25 cellular contexts compared by ENCODE assay signal in the genomic region with DNA sequence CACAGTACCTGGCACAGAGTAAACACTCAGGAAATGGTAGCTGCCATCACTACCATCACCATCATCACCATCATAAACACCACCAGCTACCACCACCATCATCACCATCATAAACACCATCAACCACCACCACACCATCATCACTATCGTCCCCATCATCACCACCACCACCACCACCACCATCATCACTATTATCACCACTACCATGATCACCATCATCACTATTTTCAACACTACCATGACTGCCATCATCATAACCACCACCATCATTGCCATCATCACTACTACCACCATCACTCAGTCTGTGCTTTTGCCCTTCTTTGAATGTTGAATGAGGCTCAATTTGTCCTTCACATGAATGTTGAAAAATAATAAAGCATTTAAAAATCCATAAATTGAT. TPM values are rescaled to one million over a fixed set of nuclear protein-coding genes. Genes with fewer than 3 reads are reported as not detected.
DNase-seq lines count a peak whose midpoint lies in the region; ATAC-seq, FAIRE-seq and TF ChIP-seq lines count a peak whose summit lies in the region.
"Had no signal": no experiment of that assay in that cellular context is flagged by ENCODE, and none has a peak within 500 bp of the region (broad histone marks: within the 10 kb centered on the region; RNA-seq: fewer than 3 reads in every experiment).

No MANE protein-coding gene starts in this region.

- no peaks in the 10 kb centered on the region for H3K79me2 ChIP-seq in K562 (ENCODE audit: control insufficient read depth, insufficient read depth, low read length)

- ATAC-seq in heart right ventricle = no peak
- ATAC-seq in K562 = no peak
- ATAC-seq: GM12878 had no signal

- no peaks in the 10 kb centered on the region for H4K20me1 ChIP-seq in K562 (replicated peaks; ENCODE audit: control insufficient read depth, insufficient read depth, low read length)
- H4K20me1 ChIP-seq: BLaER1 treated with 17β-estradiol and CSF1 and Interleukin-3, amounts not matched to agents 10 nM and 100 nM had no signal

- intact Hi-C loops in heart right ventricle (cut with DNase I) (no loop called here), cardiac septum (cut with DNase I) (no loop called here), K562 (cut with micrococcal nuclease) (no loop called here)

- no peak for TF ChIP-seq RAD21 in K562 (CRISPR knock-in tag; conservative IDR thresholded peaks at IDR 0.05 in 1 of 2, IDR thresholded peaks at IDR 0.05 in 1 of 2)

- FAIRE-seq in K562 (lab: Jason Lieb, UNC) = no peak
- FAIRE-seq: A549, D721Med, GM12878, H54 had no signal

- in situ Hi-C loops in K562 (cut with MboI) = no loop called here

- H3K9ac ChIP-seq in K562 (ENCODE audit: insufficient read depth in 1 of 2, low read depth in 2 of 2, low read length in 2 of 2) (no peak overlapping the region), stomach smooth muscle (ENCODE audit: low read length in 2 of 2) (no peak overlapping the region)
- H3K9ac ChIP-seq: BLaER1 treated with 17β-estradiol and CSF1 and Interleukin-3, amounts not matched to agents 10 nM and 100 nM had no signal

- WGBS in heart right ventricle, 2 donors = 56 to 100% methylated on average over 1 of the region's 1 CpG
- WGBS in K562 (ENCODE audit: insufficient coverage, low coverage, missing lambda C conversion rate) = 36% methylated on average over 1 of the region's 1 CpG

- DNase-seq in heart right ventricle (no peak), cardiac septum (ENCODE audit: low spot score) (no peak), K562 (ENCODE audit: extremely low read depth in 1 of 4, low spot score in 3 of 4) (no peak), NCI-H2029 (lab: John Stamatoyannopoulos, UW) (no peak), putamen (ENCODE audit: low spot score) (no peak)
- DNase-seq: 8988T; ACHN; AML-193; BE2C; CD4-positive, alpha-beta T cell; CD8-positive, alpha-beta memory T cell; DMS 273 treated with DMSO at 0.1 percent for 48 hours; DMS79; EL; GDM1; GOT3 had no signal

- H3K4me1 ChIP-seq in heart right ventricle = peaks cover 2 to 54% (median 10%) of the 10 kb centered on the region in 9 donors
- H3K4me1 ChIP-seq in HEK293 (ENCODE audit: control insufficient read depth, insufficient read depth, low read length) = no peaks in the 10 kb centered on the region
- peaks cover 4 to 7% of the 10 kb centered on the region in 2 experiments; a peak in 4 of 5 replicates for H3K4me1 ChIP-seq in K562 (replicated peaks in 1 of 2; ENCODE audit: control insufficient read depth in 2 of 2, insufficient read depth in 2 of 2, low read length in 2 of 2)
- peaks cover 13% of the 10 kb centered on the region for H3K4me1 ChIP-seq in stomach smooth muscle (ENCODE audit: control insufficient read depth, insufficient read depth, low read length)
- H3K4me1 ChIP-seq: A549; BE2C; BLaER1 treated with 17β-estradiol and CSF1 and Interleukin-3, amounts not matched to agents 10 nM and 100 nM; HAP-1 had no signal

- no peak for TF ChIP-seq EP300 in K562 (IDR thresholded peaks at IDR 0.05; ENCODE audit: low read length)

- POLR2A ChIA-PET in HEK293 (lab: Yijun Ruan, JAX) (no interaction called here), K562 (lab: Yijun Ruan, JAX) (no interaction called here)

- H3K9me3 ChIP-seq in heart right ventricle (no peaks in the 10 kb centered on the region), HEK293 (ENCODE audit: control insufficient read depth, insufficient read depth, low read depth, low read length) (no peaks in the 10 kb centered on the region), K562 (replicated peaks; ENCODE audit: control insufficient read depth, insufficient read depth, low read depth, low read length) (no peaks in the 10 kb centered on the region), stomach smooth muscle (ENCODE audit: control insufficient read depth in 2 of 2, low read length in 2 of 2) (no peaks in the 10 kb centered on the region)
- H3K9me3 ChIP-seq: A549; BE2C; BLaER1 treated with 17β-estradiol and CSF1 and Interleukin-3, amounts not matched to agents 10 nM and 100 nM; HAP-1 had no signal

- BruUV-seq in K562 (replicated peaks; lab: Mats Ljungman, UMichigan) = no TSS peak

- no peak overlapping the region for H3K4me3 ChIP-seq in heart right ventricle
- H3K4me3 ChIP-seq in HEK293 (ENCODE audit: low read depth, low read length) = no peak overlapping the region
- H3K4me3 ChIP-seq in K562 = no peak overlapping the region
- no peak overlapping the region for H3K4me3 ChIP-seq in stomach smooth muscle (ENCODE audit: low read length in 2 of 2)
- H3K4me3 ChIP-seq: A549; BLaER1 treated with 17β-estradiol and CSF1 and Interleukin-3, amounts not matched to agents 10 nM and 100 nM; GM12878; HAP-1 had no signal

- H3K36me3 ChIP-seq in heart right ventricle = no peaks in the 10 kb centered on the region
- no peaks in the 10 kb centered on the region for H3K36me3 ChIP-seq in HEK293 (ENCODE audit: control insufficient read depth in 2 of 2, insufficient read depth in 1 of 2, low read length in 2 of 2)
- peaks cover 6% of the 10 kb centered on the region; the same call in 2 of the 3 replicates for H3K36me3 ChIP-seq in K562 (ENCODE audit: control insufficient read depth, insufficient read depth, low read length)
- no peaks in the 10 kb centered on the region for H3K36me3 ChIP-seq in stomach smooth muscle (ENCODE audit: control insufficient read depth in 2 of 2, insufficient read depth in 2 of 2, low read length in 2 of 2)
- H3K36me3 ChIP-seq: BE2C; BLaER1 treated with 17β-estradiol and CSF1 and Interleukin-3, amounts not matched to agents 10 nM and 100 nM; HAP-1 had no signal

- CTCF ChIA-PET in HEK293 (lab: Yijun Ruan, JAX) (interaction anchor here (0.7 to 1.7 kb wide), 3 partner anchors 20 to 164 kb away, joined by 3 to 7 read pairs (median 5); no protein-coding TSS in a partner anchor), K562 (lab: Yijun Ruan, JAX; ENCODE audit: low intra/inter-chr PET ratio) (no interaction called here)

- TF ChIP-seq POLR2A in K562 (conservative IDR thresholded peaks at IDR 0.05) = no peak

- H3K27me3 ChIP-seq in heart right ventricle = no peaks in the 10 kb centered on the region
- no peaks in the 10 kb centered on the region for H3K27me3 ChIP-seq in K562 (ENCODE audit: control insufficient read depth in 2 of 2, insufficient read depth in 2 of 2, low read length in 2 of 2)
- no peaks in the 10 kb centered on the region for H3K27me3 ChIP-seq in stomach smooth muscle (ENCODE audit: control insufficient read depth in 1 of 2, insufficient read depth in 2 of 2, low read length in 2 of 2)
- H3K27me3 ChIP-seq: BE2C; BLaER1 treated with 17β-estradiol and CSF1 and Interleukin-3, amounts not matched to agents 10 nM and 100 nM had no signal

- no peak overlapping the region for H2AFZ ChIP-seq in K562 (ENCODE audit: low read depth, low read length)

- H3K4me2 ChIP-seq in K562 (ENCODE audit: insufficient read depth, low read length) = no peak overlapping the region
- H3K4me2 ChIP-seq: A549; BLaER1 treated with 17β-estradiol and CSF1 and Interleukin-3, amounts not matched to agents 10 nM and 100 nM had no signal

- TF ChIP-seq CTCF in heart right ventricle (IDR thresholded peaks at IDR 0.05) (no peak), HEK293 (tag by site-specific recombination; IDR thresholded peaks at IDR 0.05) (no peak), K562 (IDR thresholded peaks at IDR 0.05 in 2 of 3, conservative IDR thresholded peaks at IDR 0.05 in 1 of 3; ENCODE audit: insufficient read depth in 2 of 3, low read depth in 1 of 3, low read length in 3 of 3) (no peak)

- H3K27ac ChIP-seq in heart right ventricle (peak overlapping the region in 7 of 10 donors; percentile 77 to 87 (median 85)), HEK293 (ENCODE audit: extremely low read depth, low read depth, low read length) (no peak overlapping the region), K562 (ENCODE audit: extremely low read depth, low read depth, low read length) (no peak overlapping the region), stomach smooth muscle (ENCODE audit: low read length) (peak overlapping the region; percentile 41)
- H3K27ac ChIP-seq: A549; BLaER1 treated with 17β-estradiol and CSF1 and Interleukin-3, amounts not matched to agents 10 nM and 100 nM had no signal

- no peaks in the 10 kb centered on the region for H3K9me1 ChIP-seq in K562 (ENCODE audit: control insufficient read depth, insufficient read depth, low read length)

RNA-seq across cellular contexts. Expression of gene IL16, which starts 21.2 kb away (rescaled TPM):
- total RNA-seq in heart right ventricle = 10 to 100 TPM in 1 of 10 donors, 1 to 10 TPM in 9; 3.3 to 13.1 (median 4.1) TPM
- polyA plus RNA-seq in heart right ventricle = 1 to 10 TPM; 4.3 to 4.9 TPM
- 2.5 TPM for total RNA-seq in cardiac septum
- total RNA-seq in K562 (2011; cell fraction: chromatin; rRNA removed; ENCODE audit: low replicate concordance) = 38.7 and 65.0 TPM in 2 replicates
- total RNA-seq in K562 (2011; cell fraction: nucleolus; rRNA removed) = 25.1 and 33.4 TPM in 2 replicates
- total RNA-seq in K562 (2011; cell fraction: nucleoplasm; rRNA removed) = 22.6 and 27.1 TPM in 2 replicates
- total RNA-seq in K562 (2014; rRNA removed) = 5.6 and 5.9 TPM in 2 replicates
- 8.7 and 10.6 TPM in 2 replicates for total RNA-seq in K562 (2014; rRNA removed; fragmentation: Illumina TruSeq; extraction: Trizol)
- total RNA-seq in K562 (2015; rRNA removed; fragmentation: Illumina TruSeq; extraction: Trizol) = 7.6 and 8.1 TPM in 2 replicates
- 16.0 and 16.8 TPM in 2 replicates for total RNA-seq in K562 (2021)
- 3.1 and 13.3 TPM in 2 replicates for polyA plus RNA-seq in K562 (2011; rRNA removed)
- polyA plus RNA-seq in K562 (2011; cell fraction: cytosol; rRNA removed) = 2.6 and 10.3 TPM in 2 replicates
- polyA plus RNA-seq in K562 (2011; cell fraction: nucleus; rRNA removed) = 13.5 and 96.3 TPM in 2 replicates
- 10.6 and 19.0 TPM in 2 replicates for polyA plus RNA-seq in K562 (2012)
- 15.2 and 17.7 TPM in 2 replicates for polyA plus RNA-seq in K562 (2014; fragmentation: Illumina TruSeq; extraction: Trizol)
- 1 to 10 TPM; 1.4 to 1.9 TPM for polyA plus RNA-seq in K562 (2014; fragmentation: Nextera tagmentation; extraction: Ambion mirVana)
- 15.0 and 18.8 TPM in 2 replicates for polyA plus RNA-seq in K562 (2014; rRNA removed)
- 4.0 and 12.0 TPM in 2 replicates for polyA minus RNA-seq in K562 (2011; rRNA and poly(A)+ RNA removed)
- polyA minus RNA-seq in K562 (2011; cell fraction: cytosol; rRNA and poly(A)+ RNA removed) = 0.46 and 5.0 TPM in 2 replicates
- polyA minus RNA-seq in K562 (2011; cell fraction: nucleus; rRNA and poly(A)+ RNA removed) = 5.4 and 23.2 TPM in 2 replicates

RNA-seq across cellular contexts. Expression of gene CFAP161, which starts 41.4 kb away (rescaled TPM):
- 1 to 10 TPM in 3 of 10 donors, under 1 TPM in 7; 0.28 to 1.2 (median 0.83) TPM for total RNA-seq in heart right ventricle
- polyA plus RNA-seq in heart right ventricle = under 1 TPM; 0.32 to 0.95 TPM
- total RNA-seq in cardiac septum = 1.7 TPM
- 121 and 131 TPM in 2 replicates for total RNA-seq in K562 (2011; cell fraction: chromatin; rRNA removed; ENCODE audit: low replicate concordance)
- 46.2 and 49.2 TPM in 2 replicates for total RNA-seq in K562 (2011; cell fraction: nucleolus; rRNA removed)
- total RNA-seq in K562 (2011; cell fraction: nucleoplasm; rRNA removed) = 56.2 and 86.6 TPM in 2 replicates
- total RNA-seq in K562 (2014; rRNA removed) = 32.1 and 52.2 TPM in 2 replicates
- 51.7 and 69.6 TPM in 2 replicates for total RNA-seq in K562 (2014; rRNA removed; fragmentation: Illumina TruSeq; extraction: Trizol)
- total RNA-seq in K562 (2015; rRNA removed; fragmentation: Illumina TruSeq; extraction: Trizol) = 25.8 and 26.5 TPM in 2 replicates
- 36.3 and 36.5 TPM in 2 replicates for total RNA-seq in K562 (2021)
- 11.4 and 75.6 TPM in 2 replicates for polyA plus RNA-seq in K562 (2011; rRNA removed)
- polyA plus RNA-seq in K562 (2011; cell fraction: cytosol; rRNA removed) = 5.0 and 28.2 TPM in 2 replicates
- polyA plus RNA-seq in K562 (2011; cell fraction: nucleus; rRNA removed) = 13.9 and 76.2 TPM in 2 replicates
- polyA plus RNA-seq in K562 (2012) = 22.9 and 27.3 TPM in 2 replicates
- 76.3 and 78.7 TPM in 2 replicates for polyA plus RNA-seq in K562 (2014; fragmentation: Illumina TruSeq; extraction: Trizol)
- 10 to 100 TPM; 78.3 to 83.3 TPM for polyA plus RNA-seq in K562 (2014; fragmentation: Nextera tagmentation; extraction: Ambion mirVana)
- 62.1 and 79.4 TPM in 2 replicates for polyA plus RNA-seq in K562 (2014; rRNA removed)
- 10.7 and 54.7 TPM in 2 replicates for polyA minus RNA-seq in K562 (2011; rRNA and poly(A)+ RNA removed)
- 5.2 and 32.8 TPM in 2 replicates for polyA minus RNA-seq in K562 (2011; cell fraction: cytosol; rRNA and poly(A)+ RNA removed)
- polyA minus RNA-seq in K562 (2011; cell fraction: nucleus; rRNA and poly(A)+ RNA removed) = 12.0 and 40.0 TPM in 2 replicates
- total RNA-seq: CD4-positive, alpha-beta T cell; CD8-positive, alpha-beta memory T cell had no signal
- polyA plus RNA-seq: A549; CD14-positive monocyte; CD8-positive, alpha-beta memory T cell; GM12878 had no signal

Comparison
In these comparisons a context has a peak if more than half of its experiments do, and no peak if none do; other contexts are left out.
1. H3K27ac ChIP-seq: peak in heart right ventricle (7 of 10) and stomach smooth muscle (single experiment); none in HEK293 (single experiment) and K562 (single experiment).
2. RNA of gene CFAP161, which starts 41.4 kb away (total RNA-seq): 25.8 to 131 TPM in K562; 1.7 TPM in cardiac septum (single experiment) and 0.28 to 1.2 TPM in heart right ventricle; every median in the first group is over 10 times any median in the second.